29 cellular contexts compared by ENCODE assay signal in genomic region chr2:16374671-16375070, GRCh38.
"Had no signal": no experiment of that assay in that cellular context is flagged by ENCODE, and none has a peak within 500 bp of the region (broad histone marks: within the 10 kb centered on the region; RNA-seq: fewer than 3 reads in every experiment).

No MANE protein-coding gene starts in this region.

- H3K4me1 ChIP-seq: adrenal gland, ascending aorta, body of pancreas, breast epithelium had no signal

- H3K27me3 ChIP-seq: adrenal gland, ascending aorta, body of pancreas, brain microvascular endothelial cell, breast epithelium, cardiac muscle cell had no signal

- H3K4me3 ChIP-seq: adrenal gland, ascending aorta, body of pancreas, breast epithelium, cardiac muscle cell had no signal

- H3K36me3 ChIP-seq: adrenal gland, ascending aorta, brain microvascular endothelial cell, breast epithelium, cardiac muscle cell had no signal

- H3K9me3 ChIP-seq: adrenal gland, ascending aorta, body of pancreas, breast epithelium had no signal

- DNase-seq: activated effector memory CD4-positive, alpha-beta T cell treated with anti-CD3 and anti-CD28 coated beads, Interleukin-2, amount 50 U/mL, for 16 hours; activated effector memory CD4-positive, alpha-beta T cell treated with Interleukin-2 at 50 U/mL for 16 hours; activated gamma-delta T cell; activated gamma-delta T cell treated with Interleukin-2 at 50 U/mL for 16 hours; activated naive CD4-positive, alpha-beta T cell; activated naive CD4-positive, alpha-beta T cell treated with anti-CD3 and anti-CD28 coated beads for 36 hours; activated naive CD4-positive, alpha-beta T cell treated with anti-CD3 and anti-CD28 coated beads, Interleukin-2, amount 10 ng/mL, durations not matched to agents 7 days and 5 days; activated naive CD4-positive, alpha-beta T cell treated with anti-CD3 and anti-CD28 coated beads, Interleukin-2, amount 50 U/mL, for 16 hours; activated naive CD4-positive, alpha-beta T cell treated with Interleukin-2 at 50 U/mL for 16 hours; activated naive CD8-positive, alpha-beta T cell treated with anti-CD3 and anti-CD28 coated beads for 36 hours; activated naive CD8-positive, alpha-beta T cell treated with anti-CD3 and anti-CD28 coated beads, Interleukin-2, amount 10 ng/mL, durations not matched to agents 7 days and 5 days; activated naive CD8-positive, alpha-beta T cell treated with anti-CD3 and anti-CD28 coated beads, Interleukin-2, amount 50 U/mL, for 24 hours; activated T-cell treated with anti-CD3 and anti-CD28 coated beads, Interleukin-2, amount 50 U/mL, for 24 hours; activated T-cell treated with anti-CD3 and anti-CD28 coated beads, Interleukin-2, amount 50 U/mL, for 4 hours; activated T-cell treated with anti-CD3 and anti-CD28 coated beads, Interleukin-2, amount 50 U/mL, for 48 hours; activated T-cell treated with anti-CD3 and anti-CD28 coated beads, Interleukin-2, amount 50 U/mL, for 72 hours; adrenal gland; amniotic stem cell; amygdala; anterior cingulate cortex; aorta; body of pancreas; brain microvascular endothelial cell; caudate nucleus; central memory CD4-positive, alpha-beta T cell; cerebellar nuclear complex had no signal
